ENCODE assay signal across 8 cellular contexts in genomic region chr14:45085004-45085403, GRCh38. TPM values are rescaled to one million over a fixed set of nuclear protein-coding genes. Genes with fewer than 3 reads are reported as not detected.
A peak's percentile ranks its signal among the peaks of the same experiment; 100 is the strongest.
DNase-seq lines count a peak whose midpoint lies in the region; ATAC-seq and TF ChIP-seq lines count a peak whose summit lies in the region.

No MANE protein-coding gene starts in this region.

- ATAC-seq in aorta (ENCODE audit: low FRiP score), result no peak
- ATAC-seq in GM19023 (IDR thresholded peaks at IDR 0.05; ENCODE audit: unreplicated experiment), result no peak

- no peak overlapping the region for H2BK15ac ChIP-seq in mesendoderm (replicated peaks; ENCODE audit: low read depth)

- H4K5ac ChIP-seq in mesendoderm (ENCODE audit: low read length), result no peak overlapping the region

- in situ Hi-C loops in Caki2 (cut with HindIII; ENCODE audit: low pct_unique_long_range_greater_than_20kb, low sequenced_read_pairs), result no loop called here

- H3K9ac ChIP-seq in mesendoderm (ENCODE audit: low read length), result peak overlapping the region; percentile 76

- peaks cover 51% of the 10 kb centered on the region for H3K79me2 ChIP-seq in mesendoderm (ENCODE audit: control insufficient read depth, insufficient read depth, low read length)

- H3K9me3 ChIP-seq in breast epithelium (no peaks in the 10 kb centered on the region), aorta (ENCODE audit: control insufficient read depth, low read length) (no peaks in the 10 kb centered on the region)

- no CpG with 5 or more reads among the region's 3 CpGs for WGBS in mesendoderm (ENCODE audit: extremely low coverage, insufficient coverage, low lambda C conversion rate)
- 0 to 1% methylated on average over 3 of the region's 3 CpGs for WGBS in aorta, 2 donors

- no peak overlapping the region for H2BK120ac ChIP-seq in mesendoderm (ENCODE audit: low read depth, low read length)

- intact Hi-C loops in breast epithelium (cut with DNase I; ENCODE audit: low total_unique reads), result no loop called here
- intact Hi-C loops in aorta (cut with DNase I), result loop anchor here (2.0 to 5.0 kb wide), 2 partner anchors 47 to 168 kb away; partner anchors contain the start of genes FKBP3 (in 1 of the 2) and MIS18BP1 (in 1 of the 2)

- H3K4me2 ChIP-seq in mesendoderm (ENCODE audit: low read length), result peak overlapping the region; percentile 45

- H3K36me3 ChIP-seq in breast epithelium (no peaks in the 10 kb centered on the region), mesendoderm (ENCODE audit: control insufficient read depth, insufficient read depth, low read length) (no peaks in the 10 kb centered on the region), aorta (ENCODE audit: control insufficient read depth in 1 of 2, insufficient read depth in 2 of 2, low read length in 1 of 2) (no peaks in the 10 kb centered on the region)

- no peak for TF ChIP-seq POLR2A in breast epithelium (IDR thresholded peaks at IDR 0.05)

- H3K27me3 ChIP-seq in breast epithelium (no peaks in the 10 kb centered on the region), mesendoderm (ENCODE audit: insufficient read depth, low read length, poor library complexity) (no peaks in the 10 kb centered on the region), aorta (ENCODE audit: control insufficient read depth in 1 of 2, insufficient read depth in 2 of 2, low read length in 1 of 2) (no peaks in the 10 kb centered on the region)

- H3K27ac ChIP-seq in breast epithelium (peak overlapping the region; percentile 87), mesendoderm (ENCODE audit: low read depth, low read length) (no peak overlapping the region), aorta (ENCODE audit: low read depth in 1 of 2, low read length in 2 of 2) (no peak overlapping the region)

- TF ChIP-seq CTCF in LNCaP clone FGC (IDR thresholded peaks at IDR 0.05; ENCODE audit: control insufficient read depth, extremely low read depth, insufficient read depth) (no peak), breast epithelium (IDR thresholded peaks at IDR 0.05) (no peak)

- no peak overlapping the region for H2BK5ac ChIP-seq in mesendoderm (ENCODE audit: low read length)

- H3K23ac ChIP-seq in mesendoderm (ENCODE audit: low read length), result no peak overlapping the region

- H3K4me1 ChIP-seq in breast epithelium, result peaks cover 0 to 14% of the 10 kb centered on the region in 2 donors
- H3K4me1 ChIP-seq in mesendoderm (ENCODE audit: control insufficient read depth, low read depth, low read length), result no peaks in the 10 kb centered on the region
- peaks cover 4 to 6% of the 10 kb centered on the region in 2 donors for H3K4me1 ChIP-seq in aorta (ENCODE audit: control insufficient read depth in 1 of 2, insufficient read depth in 2 of 2, low read length in 2 of 2)

- no peaks in the 10 kb centered on the region for H3K79me1 ChIP-seq in mesendoderm (ENCODE audit: low read length)

- H3K4ac ChIP-seq in mesendoderm (ENCODE audit: low read depth, low read length), result no peak overlapping the region

- H4K8ac ChIP-seq in mesendoderm (ENCODE audit: low read depth, low read length), result no peak overlapping the region

- H3K56ac ChIP-seq in mesendoderm (ENCODE audit: low read length), result peak overlapping the region; percentile 35

- H3K4me3 ChIP-seq in LNCaP clone FGC (ENCODE audit: low read depth, low read length) (peak overlapping the region; percentile 90), breast epithelium (peak overlapping the region; percentile 56 to 80 (median 74)), mesendoderm (ENCODE audit: low read length) (peak overlapping the region; percentile 31), aorta (ENCODE audit: low read length in 2 of 2) (peak overlapping the region; percentile 64 to 79)

- H3K18ac ChIP-seq in mesendoderm (ENCODE audit: low read length), result no peak overlapping the region

- DNase-seq in Caki2 (ENCODE audit: low read depth) (peak; percentile 8), LNCaP clone FGC (ENCODE audit: low read depth) (no peak), breast epithelium (ENCODE audit: low spot score in 2 of 2) (no peak), mesendoderm (no peak), aorta (no peak), DMS153 (lab: John Stamatoyannopoulos, UW) (no peak), middle frontal gyrus (ENCODE audit: extremely low spot score, low spot score) (no peak)

- H2AK5ac ChIP-seq in mesendoderm (ENCODE audit: low read length), result no peak overlapping the region

RNA-seq across cellular contexts. Expression of gene PRPF39, which starts 1.1 kb away (rescaled TPM):
- total RNA-seq in Caki2 (2014; rRNA removed; shearing (Covaris generic); ENCODE audit: low replicate concordance), result 12.0 and 22.8 TPM in 2 replicates
- total RNA-seq in breast epithelium (10 to 100 TPM; 29.8 to 54.4 (median 48.8) TPM), aorta (10 to 100 TPM; 30.4 to 51.1 TPM)
- 17.7 TPM for polyA plus RNA-seq in mesendoderm (2013, experiment 1 of 2)
- polyA plus RNA-seq in mesendoderm (2013, experiment 2 of 2), result 17.3 TPM
- 10 to 100 TPM; 10.1 to 28.0 TPM for polyA plus RNA-seq in aorta

RNA-seq across cellular contexts. Expression of gene FKBP3, which starts 49.3 kb away (rescaled TPM):
- 29.0 and 52.9 TPM in 2 replicates for total RNA-seq in Caki2 (2014; rRNA removed; shearing (Covaris generic); ENCODE audit: low replicate concordance)
- total RNA-seq in breast epithelium (10 to 100 TPM; 25.8 to 41.3 (median 41.0) TPM), aorta (10 to 100 TPM; 36.2 to 38.8 TPM)
- polyA plus RNA-seq in mesendoderm (2013, experiment 1 of 2), result 180 TPM
- polyA plus RNA-seq in mesendoderm (2013, experiment 2 of 2), result 176 TPM
- polyA plus RNA-seq in aorta, result 100 to 1,000 TPM in 1 of 2 donors, 10 to 100 TPM in 1; 60.3 to 103 TPM

RNA-seq across cellular contexts. Expression of gene FANCM, which starts 50.7 kb away (rescaled TPM):
- total RNA-seq in Caki2 (2014; rRNA removed; shearing (Covaris generic); ENCODE audit: low replicate concordance), result 1.3 and 1.8 TPM in 2 replicates
- total RNA-seq in breast epithelium (10 to 100 TPM in 1 of 3 donors, 1 to 10 TPM in 2; 8.2 to 17.4 (median 8.5) TPM), aorta (1 to 10 TPM; 5.5 to 6.8 TPM)
- 3.1 TPM for polyA plus RNA-seq in mesendoderm (2013, experiment 1 of 2)
- polyA plus RNA-seq in mesendoderm (2013, experiment 2 of 2), result 3.3 TPM
- polyA plus RNA-seq in aorta, result 1 to 10 TPM in 1 of 2 donors, under 1 TPM in 1; 0.25 to 3.5 TPM

Comparison
In these comparisons a context has a peak if more than half of its experiments do, and no peak if none do; other contexts are left out.
1. H3K4me3 ChIP-seq: peak in every context shown above with its lines; median percentile 90 in LNCaP clone FGC; 74 in breast epithelium; 72 in aorta; 31 in mesendoderm.
2. H3K27ac ChIP-seq: peak in breast epithelium (2 of 2); none in mesendoderm (single experiment) and aorta (0 of 2).